Comparison of ENCODE assay signal across 1 cellular context in genomic region chr19:44657211-44657921, GRCh38.
A peak's percentile ranks its signal among the peaks of the same experiment; 100 is the strongest.
TF ChIP-seq lines count a peak whose summit lies in the region.

No MANE protein-coding gene starts in this region.

TF ChIP-seq in K562, 482 proteins besides CTCF, POLR2A, EP300 and RAD21 (continued from another document and continues in another):
- TF ChIP-seq JUND (IDR thresholded peaks at IDR 0.05; ENCODE audit: borderline replicate concordance, low read depth, low read length) (peak; percentile 36; the same call in 1 of the 2 replicates), JUND (tag; IDR thresholded peaks at IDR 0.05; ENCODE audit: borderline replicate concordance, low read depth, low read length) (peak; percentile 17; the same call in 1 of the 3 replicates), WHSC1 (IDR thresholded peaks at IDR 0.05; ENCODE audit: low read length) (no peak), ZNF79 (CRISPR knock-in tag; IDR thresholded peaks at IDR 0.05; ENCODE audit: low read depth) (no peak), ZNF512 (tag; IDR thresholded peaks at IDR 0.05) (no peak), ZNF699 (CRISPR knock-in tag; IDR thresholded peaks at IDR 0.05; ENCODE audit: insufficient replicate concordance) (no peak), MEIS2 (IDR thresholded peaks at IDR 0.05; ENCODE audit: partially characterized antibody) (peak; percentile 23), ZNF639 (CRISPR knock-in tag; conservative IDR thresholded peaks at IDR 0.05 in 1 of 2, IDR thresholded peaks at IDR 0.05 in 1 of 2) (no peak), HNRNPK (IDR thresholded peaks at IDR 0.05; ENCODE audit: low read depth, low read length, poor library complexity, severe bottlenecking) (no peak), LCOR (CRISPR knock-in tag; IDR thresholded peaks at IDR 0.05) (no peak), SFPQ (IDR thresholded peaks at IDR 0.05; ENCODE audit: low read depth, low read length) (no peak), POU5F1 (IDR thresholded peaks at IDR 0.05; ENCODE audit: borderline replicate concordance, low read depth, low read length, partially characterized antibody) (no peak), TCFL5 (CRISPR knock-in tag; conservative IDR thresholded peaks at IDR 0.05) (no peak), MTA3 (IDR thresholded peaks at IDR 0.05; ENCODE audit: borderline replicate concordance) (no peak), ZNF407 (IDR thresholded peaks at IDR 0.05; ENCODE audit: low read depth) (no peak), SMARCC2 (IDR thresholded peaks at IDR 0.05; ENCODE audit: low read depth) (no peak), STAT5A (IDR thresholded peaks at IDR 0.05; ENCODE audit: borderline replicate concordance, low read length) (no peak), RBM22 (IDR thresholded peaks at IDR 0.05; ENCODE audit: low read depth, low read length, poor library complexity, severe bottlenecking) (no peak), PHB2 (IDR thresholded peaks at IDR 0.05; ENCODE audit: low read depth) (no peak), ZSCAN32 (CRISPR knock-in tag; IDR thresholded peaks at IDR 0.05) (no peak), PCBP1 (IDR thresholded peaks at IDR 0.05; ENCODE audit: low read depth, low read length, poor library complexity, severe bottlenecking) (no peak), SOX6 (IDR thresholded peaks at IDR 0.05) (no peak), ZNF12 (CRISPR knock-in tag; IDR thresholded peaks at IDR 0.05) (no peak), ZNF280A (IDR thresholded peaks at IDR 0.05; ENCODE audit: low read depth, partially characterized antibody) (no peak), TGIF2 (CRISPR knock-in tag; IDR thresholded peaks at IDR 0.05) (no peak), SRSF9 (IDR thresholded peaks at IDR 0.05; ENCODE audit: borderline replicate concordance, low read depth, low read length) (no peak), KHSRP (IDR thresholded peaks at IDR 0.05) (no peak), MECOM (CRISPR knock-in tag; IDR thresholded peaks at IDR 0.05) (no peak), KAT8 (IDR thresholded peaks at IDR 0.05; ENCODE audit: low read depth) (no peak), ZNF174 (CRISPR knock-in tag; IDR thresholded peaks at IDR 0.05) (no peak), ZNF282 (CRISPR knock-in tag; IDR thresholded peaks at IDR 0.05) (no peak), CBFA2T2 (conservative IDR thresholded peaks at IDR 0.05) (no peak), POLR2AphosphoS5 (IDR thresholded peaks at IDR 0.05; ENCODE audit: control insufficient read depth, insufficient read depth, low read depth, low read length) (no peak), ASH1L (IDR thresholded peaks at IDR 0.05; ENCODE audit: borderline replicate concordance, low read depth, partially characterized antibody) (no peak), ZNF121 (CRISPR knock-in tag; conservative IDR thresholded peaks at IDR 0.05) (no peak), MXI1 (IDR thresholded peaks at IDR 0.05; ENCODE audit: low read depth, low read length) (no peak), MYC (IDR thresholded peaks at IDR 0.05; ENCODE audit: low read depth, low read length) (0 out of 2 replicates have a peak, but pooled peaks have one; percentile 17), MYC (CRISPR knock-in tag; IDR thresholded peaks at IDR 0.05; ENCODE audit: borderline replicate concordance, low read depth) (no peak), POLR2AphosphoS2 (IDR thresholded peaks at IDR 0.05; ENCODE audit: low read length) (no peak), PCBP2 (IDR thresholded peaks at IDR 0.05; ENCODE audit: low read depth, low read length, poor library complexity, severe bottlenecking) (no peak), HNRNPUL1 (IDR thresholded peaks at IDR 0.05; ENCODE audit: low read length) (no peak), RNF219 (CRISPR knock-in tag; IDR thresholded peaks at IDR 0.05) (no peak), NELFE (IDR thresholded peaks at IDR 0.05; ENCODE audit: insufficient read depth, insufficient read length) (no peak), RFX7 (CRISPR knock-in tag; IDR thresholded peaks at IDR 0.05) (no peak), ZNF445 (CRISPR knock-in tag; IDR thresholded peaks at IDR 0.05; ENCODE audit: low read depth) (no peak), ZNF124 (CRISPR knock-in tag; IDR thresholded peaks at IDR 0.05) (no peak), RB1 (IDR thresholded peaks at IDR 0.05; ENCODE audit: low read depth) (peak; percentile 63), SAFB2 (IDR thresholded peaks at IDR 0.05; ENCODE audit: borderline replicate concordance, low read depth, low read length, severe bottlenecking) (no peak), HDAC2 (IDR thresholded peaks at IDR 0.05) (0 out of 2 replicates have a peak, but pooled peaks have one; percentile 27), C11orf30 (IDR thresholded peaks at IDR 0.05; ENCODE audit: low read depth) (no peak), MBD1 (CRISPR knock-in tag; IDR thresholded peaks at IDR 0.05) (no peak), TARDBP (IDR thresholded peaks at IDR 0.05) (no peak), ZNF778 (CRISPR knock-in tag; IDR thresholded peaks at IDR 0.05) (no peak), MAFK (IDR thresholded peaks at IDR 0.05; ENCODE audit: low read length) (no peak)
